In the genomic region with DNA sequence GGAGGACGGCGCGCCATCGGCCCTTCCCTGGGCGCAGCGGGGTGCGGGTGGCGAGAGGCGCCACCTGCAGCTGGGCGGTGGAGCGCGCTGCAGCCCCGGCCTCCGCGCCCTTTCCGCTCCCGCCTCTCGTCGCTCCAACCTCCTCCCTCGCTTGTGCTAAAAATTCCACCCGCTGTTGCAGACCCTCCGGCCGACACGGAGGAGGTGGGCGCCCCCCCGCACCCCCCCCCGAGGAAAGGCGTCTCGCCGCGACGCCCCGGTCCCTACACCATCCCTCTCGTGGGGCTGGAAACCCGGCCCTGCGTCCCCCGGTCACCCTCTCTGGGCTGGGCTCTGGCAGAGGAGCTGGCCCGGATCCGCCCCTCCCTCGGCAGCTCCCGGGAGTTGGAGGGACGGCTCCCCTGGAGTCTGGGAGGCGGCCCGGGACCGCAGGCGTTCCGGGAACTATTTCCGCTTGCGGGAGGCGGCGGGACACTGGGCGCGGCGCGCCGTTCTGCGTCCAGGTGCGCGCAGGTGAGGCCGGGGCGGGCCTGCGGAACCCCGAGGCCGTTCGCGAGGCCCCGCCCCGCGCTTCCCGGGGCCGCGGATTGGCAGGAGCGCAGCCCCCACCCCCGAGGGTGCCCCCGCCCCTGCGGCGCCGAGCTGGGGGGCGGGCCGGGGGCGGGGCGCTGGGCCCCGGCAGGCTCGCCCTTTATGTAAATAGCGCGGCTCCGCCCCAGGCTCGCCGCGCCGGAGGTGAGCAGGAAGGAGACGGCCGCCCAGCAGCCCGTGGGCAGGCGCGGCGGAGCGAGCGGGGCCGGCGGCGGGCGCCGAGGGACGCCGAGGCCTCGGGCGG, we compare ENCODE assay signal across 8 cellular contexts. TPM values are rescaled to one million over a fixed set of nuclear protein-coding genes. Genes with fewer than 3 reads are reported as not detected.
DNase-seq lines count a peak whose midpoint lies in the region; ATAC-seq and TF ChIP-seq lines count a peak whose summit lies in the region.

A gene with protein sequence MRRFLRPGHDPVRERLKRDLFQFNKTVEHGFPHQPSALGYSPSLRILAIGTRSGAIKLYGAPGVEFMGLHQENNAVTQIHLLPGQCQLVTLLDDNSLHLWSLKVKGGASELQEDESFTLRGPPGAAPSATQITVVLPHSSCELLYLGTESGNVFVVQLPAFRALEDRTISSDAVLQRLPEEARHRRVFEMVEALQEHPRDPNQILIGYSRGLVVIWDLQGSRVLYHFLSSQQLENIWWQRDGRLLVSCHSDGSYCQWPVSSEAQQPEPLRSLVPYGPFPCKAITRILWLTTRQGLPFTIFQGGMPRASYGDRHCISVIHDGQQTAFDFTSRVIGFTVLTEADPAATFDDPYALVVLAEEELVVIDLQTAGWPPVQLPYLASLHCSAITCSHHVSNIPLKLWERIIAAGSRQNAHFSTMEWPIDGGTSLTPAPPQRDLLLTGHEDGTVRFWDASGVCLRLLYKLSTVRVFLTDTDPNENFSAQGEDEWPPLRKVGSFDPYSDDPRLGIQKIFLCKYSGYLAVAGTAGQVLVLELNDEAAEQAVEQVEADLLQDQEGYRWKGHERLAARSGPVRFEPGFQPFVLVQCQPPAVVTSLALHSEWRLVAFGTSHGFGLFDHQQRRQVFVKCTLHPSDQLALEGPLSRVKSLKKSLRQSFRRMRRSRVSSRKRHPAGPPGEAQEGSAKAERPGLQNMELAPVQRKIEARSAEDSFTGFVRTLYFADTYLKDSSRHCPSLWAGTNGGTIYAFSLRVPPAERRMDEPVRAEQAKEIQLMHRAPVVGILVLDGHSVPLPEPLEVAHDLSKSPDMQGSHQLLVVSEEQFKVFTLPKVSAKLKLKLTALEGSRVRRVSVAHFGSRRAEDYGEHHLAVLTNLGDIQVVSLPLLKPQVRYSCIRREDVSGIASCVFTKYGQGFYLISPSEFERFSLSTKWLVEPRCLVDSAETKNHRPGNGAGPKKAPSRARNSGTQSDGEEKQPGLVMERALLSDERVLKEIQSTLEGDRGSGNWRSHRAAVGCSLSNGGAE (plus strand): TSS at position 727 of the 835 bp plus-strand sequence. CDS start 17,730 bp downstream, outside the sequence.

- peak within 1 kb of the TSS; percentile 68 for H3K4me3 Mint-ChIP-seq in activated CD4-positive, alpha-beta memory T cell treated with anti-CD3 and anti-CD28 coated beads for 36 hours
- H3K4me3 Mint-ChIP-seq in memory B cell = peak within 1 kb of the TSS; percentile 77

- intact Hi-C loops in activated CD4-positive, alpha-beta memory T cell treated with anti-CD3 and anti-CD28 coated beads for 36 hours (cut with micrococcal nuclease) = loop anchor here (1.0 kb wide), 1 partner anchor 9 kb away; a partner anchor contains a TSS

- POLR2A ChIA-PET in activated CD4-positive, alpha-beta memory T cell treated with anti-CD3 and anti-CD28 coated beads for 36 hours (lab: Charles Lee) = interaction anchor here (1.3 to 3.6 kb wide), 2 partner anchors 8 to 10 kb away, joined by 6 to 17 read pairs; a partner anchor contains a TSS

- H3K4me1 Mint-ChIP-seq in activated CD4-positive, alpha-beta memory T cell treated with anti-CD3 and anti-CD28 coated beads for 36 hours (ENCODE audit: low read depth) = peaks cover 12% of the 10 kb centered on the region
- peaks cover 3% of the 10 kb centered on the region for H3K4me1 Mint-ChIP-seq in memory B cell

- no peaks in the 10 kb centered on the region for H3K9me3 Mint-ChIP-seq in activated CD4-positive, alpha-beta memory T cell treated with anti-CD3 and anti-CD28 coated beads for 36 hours
- no peaks in the 10 kb centered on the region for H3K9me3 Mint-ChIP-seq in memory B cell

- TF ChIP-seq POLR2A in GM19099 (IDR thresholded peaks at IDR 0.05; ENCODE audit: extremely low read depth, insufficient read length, low read depth) = peak; percentile 62

- H3K27ac Mint-ChIP-seq in activated CD4-positive, alpha-beta memory T cell treated with anti-CD3 and anti-CD28 coated beads for 36 hours = no peak within 1 kb of the TSS
- no peak within 1 kb of the TSS for H3K27ac Mint-ChIP-seq in memory B cell

- ATAC-seq in HG03432 (IDR thresholded peaks at IDR 0.05; ENCODE audit: unreplicated experiment) = peak; percentile 79
- peak; percentile 92 for ATAC-seq in memory B cell (ENCODE audit: low read depth)

- CTCF ChIA-PET in activated CD4-positive, alpha-beta memory T cell treated with anti-CD3 and anti-CD28 coated beads for 36 hours (lab: Charles Lee) = interaction anchor here (0.8 to 1.8 kb wide), 5 partner anchors 9 to 236 kb away, joined by 3 to 19 read pairs (median 4); a partner anchor contains a TSS

- peaks cover 8% of the 10 kb centered on the region for H3K36me3 Mint-ChIP-seq in activated CD4-positive, alpha-beta memory T cell treated with anti-CD3 and anti-CD28 coated beads for 36 hours
- H3K36me3 Mint-ChIP-seq in memory B cell = no peaks in the 10 kb centered on the region

- DNase-seq in AG09309 (ENCODE audit: low read depth) = no peak
- DNase-seq in NCI-H526 treated with DMSO at 0.1 percent for 48 hours (lab: John Stamatoyannopoulos, UW) = peak; percentile 79
- peak; percentile 86 for DNase-seq in activated CD4-positive, alpha-beta memory T cell treated with anti-CD3 and anti-CD28 coated beads for 36 hours
- DNase-seq in ecto neural progenitor cell (ENCODE audit: low spot score) = peak; percentile 93
- peak; percentile 78 to 83 for DNase-seq in memory B cell (ENCODE audit: low spot score in 2 of 2)
- DNase-seq in stimulated activated CD8-positive, alpha-beta memory T cell treated with anti-CD3 and anti-CD28 coated beads, Interleukin-2, amount 100 ng/mL, for 1 hour (ENCODE audit: low read depth in 2 of 2) = peak; percentile 66 to 73

- H3K27me3 Mint-ChIP-seq in activated CD4-positive, alpha-beta memory T cell treated with anti-CD3 and anti-CD28 coated beads for 36 hours = no peaks in the 10 kb centered on the region
- H3K27me3 Mint-ChIP-seq in memory B cell = no peaks in the 10 kb centered on the region

- no peak for TF ChIP-seq CTCF in AG09309 (IDR thresholded peaks at IDR 0.05; ENCODE audit: control insufficient read depth, insufficient read depth, low read depth, low read length, missing control alignments)

- peak within 1 kb of the TSS; percentile 39 for H3K4me3 ChIP-seq in AG09309 (ENCODE audit: control insufficient read depth, low read depth, low read length)

RNA-seq across cellular contexts. Expression of the gene that starts here (rescaled TPM):
- 10 to 100 TPM; 15.6 to 17.1 TPM for total RNA-seq in activated CD4-positive, alpha-beta memory T cell treated with anti-CD3 and anti-CD28 coated beads for 36 hours
